Comparison of ENCODE assay signal across 1 cellular context in genomic region chr16:28879841-28880588, GRCh38.
TF ChIP-seq lines count a peak whose summit lies in the region.

No MANE protein-coding gene starts in this region.

TF ChIP-seq in K562, 482 proteins besides CTCF, POLR2A, EP300 and RAD21 (continued from another document and continues in another):
- TF ChIP-seq MEF2D (tag; conservative IDR thresholded peaks at IDR 0.05; ENCODE audit: low read depth): 0 out of 2 replicates have a peak, but pooled peaks have one; percentile 20
- TF ChIP-seq ZNF79 (CRISPR knock-in tag; IDR thresholded peaks at IDR 0.05; ENCODE audit: low read depth): no peak
- TF ChIP-seq SOX6 (IDR thresholded peaks at IDR 0.05): no peak
- TF ChIP-seq KLF6 (CRISPR knock-in tag; IDR thresholded peaks at IDR 0.05; ENCODE audit: borderline replicate concordance): no peak
- TF ChIP-seq E2F8 (IDR thresholded peaks at IDR 0.05; ENCODE audit: low read depth, partially characterized antibody): peak; percentile 94
- no peak for TF ChIP-seq EHMT2 (IDR thresholded peaks at IDR 0.05)
- no peak for TF ChIP-seq NCOA4 (IDR thresholded peaks at IDR 0.05; ENCODE audit: partially characterized antibody)
- no peak for TF ChIP-seq CBFA2T2 (conservative IDR thresholded peaks at IDR 0.05)
- no peak for TF ChIP-seq ZNF512 (tag; IDR thresholded peaks at IDR 0.05)
- TF ChIP-seq JUND (IDR thresholded peaks at IDR 0.05; ENCODE audit: borderline replicate concordance, low read depth, low read length): no peak
- TF ChIP-seq JUND (tag; IDR thresholded peaks at IDR 0.05; ENCODE audit: borderline replicate concordance, low read depth, low read length): no peak
- no peak for TF ChIP-seq SRF (CRISPR knock-in tag; IDR thresholded peaks at IDR 0.05)
- TF ChIP-seq ARID1B (IDR thresholded peaks at IDR 0.05): no peak
- peak; percentile 88 for TF ChIP-seq E2F3 (CRISPR knock-in tag; IDR thresholded peaks at IDR 0.05)
- TF ChIP-seq IRF2 (CRISPR knock-in tag; IDR thresholded peaks at IDR 0.05): no peak
- no peak for TF ChIP-seq SMARCB1 (IDR thresholded peaks at IDR 0.05; ENCODE audit: insufficient read length, low read depth)
- TF ChIP-seq ZNF140 (CRISPR knock-in tag; IDR thresholded peaks at IDR 0.05): no peak
- peak; percentile 44; the same call in 1 of the 2 replicates for TF ChIP-seq ZNF395 (CRISPR knock-in tag; IDR thresholded peaks at IDR 0.05)
- no peak for TF ChIP-seq MECOM (CRISPR knock-in tag; IDR thresholded peaks at IDR 0.05)
- TF ChIP-seq AFF1 (IDR thresholded peaks at IDR 0.05; ENCODE audit: low read depth in 1 of 2, partially characterized antibody in 2 of 2): no peak
- TF ChIP-seq ETS2 (tag; IDR thresholded peaks at IDR 0.05; ENCODE audit: borderline replicate concordance, poor library complexity, severe bottlenecking): no peak
- TF ChIP-seq ZBTB9 (CRISPR knock-in tag; IDR thresholded peaks at IDR 0.05): peak; percentile 54; the same call in 1 of the 2 replicates
- TF ChIP-seq ZFP30 (CRISPR knock-in tag; IDR thresholded peaks at IDR 0.05; ENCODE audit: borderline replicate concordance): no peak
- peak; percentile 53; the same call in 1 of the 2 replicates for TF ChIP-seq POLR2AphosphoS5 (IDR thresholded peaks at IDR 0.05; ENCODE audit: control insufficient read depth, insufficient read depth, low read depth, low read length)
- no peak; a peak in 1 of 4 replicates for TF ChIP-seq CSDE1 (IDR thresholded peaks at IDR 0.05)
- TF ChIP-seq PHTF2 (CRISPR knock-in tag; IDR thresholded peaks at IDR 0.05): no peak
- TF ChIP-seq MNT (conservative IDR thresholded peaks at IDR 0.05): peak; percentile 32 to 41; a peak in 2 of 4 replicates
- TF ChIP-seq DIDO1 (tag; IDR thresholded peaks at IDR 0.05; ENCODE audit: low read depth): no peak
- no peak for TF ChIP-seq MXD1 (CRISPR knock-in tag; IDR thresholded peaks at IDR 0.05; ENCODE audit: borderline replicate concordance, poor library complexity, severe bottlenecking)
- no peak for TF ChIP-seq TRIM24 (IDR thresholded peaks at IDR 0.05)
- peak; percentile 63; the same call in 1 of the 2 replicates for TF ChIP-seq CEBPG (CRISPR knock-in tag; IDR thresholded peaks at IDR 0.05)
- no peak for TF ChIP-seq CEBPG (tag; conservative IDR thresholded peaks at IDR 0.05 in 1 of 2, IDR thresholded peaks at IDR 0.05 in 1 of 2)
- TF ChIP-seq ZKSCAN3 (CRISPR knock-in tag; IDR thresholded peaks at IDR 0.05): no peak
- TF ChIP-seq BMI1 (IDR thresholded peaks at IDR 0.05; ENCODE audit: low read length): no peak
- TF ChIP-seq ZNF764 (CRISPR knock-in tag; IDR thresholded peaks at IDR 0.05; ENCODE audit: low read depth): no peak
- TF ChIP-seq PRMT5 (CRISPR knock-in tag; IDR thresholded peaks at IDR 0.05): 0 out of 2 replicates have a peak, but pooled peaks have one; percentile 30
- no peak for TF ChIP-seq KAT2B (IDR thresholded peaks at IDR 0.05; ENCODE audit: low read depth, low read length)
- peak; percentile 49 for TF ChIP-seq EP400 (IDR thresholded peaks at IDR 0.05)
- 0 out of 2 replicates have a peak, but pooled peaks have one; percentile 51 for TF ChIP-seq MYNN (IDR thresholded peaks at IDR 0.05)
- TF ChIP-seq MYNN (CRISPR knock-in tag; IDR thresholded peaks at IDR 0.05): no peak
- no peak for TF ChIP-seq SNAPC5 (CRISPR knock-in tag; IDR thresholded peaks at IDR 0.05)
- no peak for TF ChIP-seq TCFL5 (CRISPR knock-in tag; conservative IDR thresholded peaks at IDR 0.05)
- no peak for TF ChIP-seq KDM4B (IDR thresholded peaks at IDR 0.05; ENCODE audit: borderline replicate concordance in 2 of 2, low read depth in 1 of 2)
- no peak for TF ChIP-seq GTF2B (IDR thresholded peaks at IDR 0.05; ENCODE audit: extremely low read depth, insufficient read length)
- no peak for TF ChIP-seq MBD1 (CRISPR knock-in tag; IDR thresholded peaks at IDR 0.05)
- TF ChIP-seq ZNF76 (CRISPR knock-in tag; IDR thresholded peaks at IDR 0.05; ENCODE audit: borderline replicate concordance): no peak
- TF ChIP-seq TAF7 (tag; IDR thresholded peaks at IDR 0.05): 0 out of 2 replicates have a peak, but pooled peaks have one; percentile 5
- TF ChIP-seq TRIM28 (IDR thresholded peaks at IDR 0.05): no peak
- TF ChIP-seq ERF (CRISPR knock-in tag; IDR thresholded peaks at IDR 0.05): no peak
- no peak for TF ChIP-seq CHAMP1 (IDR thresholded peaks at IDR 0.05)
